In genomic region chr16:77220427-77220826, GRCh38 we compare ENCODE assay signal across 21 cellular contexts. TPM values are rescaled to one million over a fixed set of nuclear protein-coding genes. Genes with fewer than 3 reads are reported as not detected.
A peak's percentile ranks its signal among the peaks of the same experiment; 100 is the strongest.
DNase-seq lines count a peak whose midpoint lies in the region; ATAC-seq and TF ChIP-seq lines count a peak whose summit lies in the region.
"Had no signal": no experiment of that assay in that cellular context is flagged by ENCODE, and none has a peak within 500 bp of the region (broad histone marks: within the 10 kb centered on the region; RNA-seq: fewer than 3 reads in every experiment).

No MANE protein-coding gene starts in this region.

- H2BK15ac ChIP-seq in mesendoderm (replicated peaks; ENCODE audit: low read depth): no peak overlapping the region

- H3K4ac ChIP-seq in mesendoderm (ENCODE audit: low read depth, low read length): no peak overlapping the region

- no peak overlapping the region for H3K4me2 ChIP-seq in mesendoderm (ENCODE audit: low read length)
- H3K4me2 ChIP-seq: smooth muscle cell had no signal

- no peaks in the 10 kb centered on the region for H3K27me3 ChIP-seq in mesendoderm (ENCODE audit: insufficient read depth, low read length, poor library complexity)
- H3K27me3 ChIP-seq: SJCRH30 had no signal

- H3K18ac ChIP-seq in mesendoderm (ENCODE audit: low read length): no peak overlapping the region

- no peaks in the 10 kb centered on the region for H3K79me2 ChIP-seq in mesendoderm (ENCODE audit: control insufficient read depth, insufficient read depth, low read length)

- H3K36me3 Mint-ChIP-seq in T-helper 2 cell treated with Interferon-gamma antibody and Interleukin-4, amounts not matched to agents 5 μg/mL and 100 μg/mL, for 36 hours (ENCODE audit: low read depth): no peaks in the 10 kb centered on the region
- H3K36me3 Mint-ChIP-seq: stimulated activated memory B cell treated with anti-CD40 and anti-IgM and Interleukin-4, amounts not matched to agents 10 μg/mL and 1 μg/mL and 100 μg/mL, for 72 hours had no signal

- in situ Hi-C loops in GM13977 (cut with MboI; ENCODE audit: low pct_unique_long_range_greater_than_20kb, low sequenced_read_pairs, unreplicated experiment): no loop called here

- H3K27me3 Mint-ChIP-seq in T-helper 2 cell treated with Interferon-gamma antibody and Interleukin-4, amounts not matched to agents 5 μg/mL and 100 μg/mL, for 36 hours (ENCODE audit: low read depth): no peaks in the 10 kb centered on the region
- H3K27me3 Mint-ChIP-seq: stimulated activated memory B cell treated with anti-CD40 and anti-IgM and Interleukin-4, amounts not matched to agents 10 μg/mL and 1 μg/mL and 100 μg/mL, for 72 hours had no signal

- no peak overlapping the region for H2BK120ac ChIP-seq in mesendoderm (ENCODE audit: low read depth, low read length)

- H3K9ac ChIP-seq in mesendoderm (ENCODE audit: low read length): no peak overlapping the region

- H4K8ac ChIP-seq in mesendoderm (ENCODE audit: low read depth, low read length): no peak overlapping the region

- no CpG with 5 or more reads among the region's 3 CpGs for WGBS in mesendoderm (ENCODE audit: extremely low coverage, insufficient coverage, low lambda C conversion rate)

- no peak for TF ChIP-seq CTCF in GM13977 (IDR thresholded peaks at IDR 0.05; ENCODE audit: extremely low read depth, insufficient read depth, missing control alignments)

- ATAC-seq in GM19438 (IDR thresholded peaks at IDR 0.05; ENCODE audit: low read depth, unreplicated experiment) (peak; percentile 68), HG02678 (IDR thresholded peaks at IDR 0.05; ENCODE audit: unreplicated experiment) (peak; percentile 87), HG03439 (IDR thresholded peaks at IDR 0.05; ENCODE audit: unreplicated experiment) (peak; percentile 66)
- ATAC-seq: activated naive CD8-positive, alpha-beta T cell treated with anti-CD3 and anti-CD28 coated beads, Interleukin-2, amount 50 U/mL, for 24 hours; left ventricle myocardium superior; stimulated activated memory B cell treated with anti-CD40 and anti-IgM and Interleukin-4, amounts not matched to agents 10 μg/mL and 1 μg/mL and 100 μg/mL, for 72 hours had no signal

- no peak overlapping the region for H3K4me3 Mint-ChIP-seq in T-helper 2 cell treated with Interferon-gamma antibody and Interleukin-4, amounts not matched to agents 5 μg/mL and 100 μg/mL, for 36 hours
- H3K4me3 Mint-ChIP-seq: activated naive CD8-positive, alpha-beta T cell treated with anti-CD3 and anti-CD28 coated beads, Interleukin-2, amount 50 U/mL, for 24 hours; stimulated activated memory B cell treated with anti-CD40 and anti-IgM and Interleukin-4, amounts not matched to agents 10 μg/mL and 1 μg/mL and 100 μg/mL, for 72 hours had no signal

- no peak overlapping the region for H3K27ac Mint-ChIP-seq in T-helper 2 cell treated with Interferon-gamma antibody and Interleukin-4, amounts not matched to agents 5 μg/mL and 100 μg/mL, for 36 hours
- H3K27ac Mint-ChIP-seq: activated naive CD8-positive, alpha-beta T cell treated with anti-CD3 and anti-CD28 coated beads, Interleukin-2, amount 50 U/mL, for 24 hours; stimulated activated memory B cell treated with anti-CD40 and anti-IgM and Interleukin-4, amounts not matched to agents 10 μg/mL and 1 μg/mL and 100 μg/mL, for 72 hours had no signal

- H3K56ac ChIP-seq in mesendoderm (ENCODE audit: low read length): no peak overlapping the region

- DNase-seq in GM13977 (ENCODE audit: low spot score) (peak; percentile 64), NCI-H2081 (lab: John Stamatoyannopoulos, UW) (no peak), mesendoderm (no peak), A172 (ENCODE audit: low spot score) (no peak)
- DNase-seq in T-helper 2 cell treated with Interferon-gamma antibody and Interleukin-4, amounts not matched to agents 5 μg/mL and 100 μg/mL, for 36 hours (ENCODE audit: low spot score): no peak
- DNase-seq: activated CD4-positive, alpha-beta T cell treated with anti-CD3 and anti-CD28 coated beads, Interleukin-2, amount 50 U/mL, for 1 hour; activated naive CD8-positive, alpha-beta T cell treated with anti-CD3 and anti-CD28 coated beads, Interleukin-2, amount 50 U/mL, for 24 hours; activated T-cell treated with anti-CD3 and anti-CD28 coated beads, Interleukin-2, amount 50 U/mL, for 48 hours; caudate nucleus; Kasumi-1; left ventricle myocardium superior; NCI-H146; NCI-H345; posterior cingulate gyrus; SJCRH30 had no signal

- H3K4me1 Mint-ChIP-seq in T-helper 2 cell treated with Interferon-gamma antibody and Interleukin-4, amounts not matched to agents 5 μg/mL and 100 μg/mL, for 36 hours (ENCODE audit: low read depth): no peaks in the 10 kb centered on the region
- H3K4me1 Mint-ChIP-seq: activated naive CD8-positive, alpha-beta T cell treated with anti-CD3 and anti-CD28 coated beads, Interleukin-2, amount 50 U/mL, for 24 hours had no signal

- no peaks in the 10 kb centered on the region for H3K79me1 ChIP-seq in mesendoderm (ENCODE audit: low read length)

- H2AK5ac ChIP-seq in mesendoderm (ENCODE audit: low read length): no peak overlapping the region

- no peaks in the 10 kb centered on the region for H3K36me3 ChIP-seq in mesendoderm (ENCODE audit: control insufficient read depth, insufficient read depth, low read length)
- H3K36me3 ChIP-seq: SJCRH30 had no signal

- no peak overlapping the region for H3K27ac ChIP-seq in mesendoderm (ENCODE audit: low read depth, low read length)
- H3K27ac ChIP-seq: SJCRH30 had no signal

- no peak overlapping the region for H3K23ac ChIP-seq in mesendoderm (ENCODE audit: low read length)

- no peak overlapping the region for H2BK5ac ChIP-seq in mesendoderm (ENCODE audit: low read length)

- H3K4me3 ChIP-seq in mesendoderm (ENCODE audit: low read length): no peak overlapping the region
- H3K4me3 ChIP-seq: SJCRH30, smooth muscle cell had no signal

- H3K4me1 ChIP-seq in mesendoderm (ENCODE audit: control insufficient read depth, low read depth, low read length): no peaks in the 10 kb centered on the region

- no peak overlapping the region for H4K5ac ChIP-seq in mesendoderm (ENCODE audit: low read length)

- H3K9me3 Mint-ChIP-seq in T-helper 2 cell treated with Interferon-gamma antibody and Interleukin-4, amounts not matched to agents 5 μg/mL and 100 μg/mL, for 36 hours: no peaks in the 10 kb centered on the region
- H3K9me3 Mint-ChIP-seq: activated naive CD8-positive, alpha-beta T cell treated with anti-CD3 and anti-CD28 coated beads, Interleukin-2, amount 50 U/mL, for 24 hours; stimulated activated memory B cell treated with anti-CD40 and anti-IgM and Interleukin-4, amounts not matched to agents 10 μg/mL and 1 μg/mL and 100 μg/mL, for 72 hours had no signal

RNA-seq across cellular contexts. Expression of gene SYCE1L, which starts 21.2 kb away (rescaled TPM):
- 2.7 TPM for polyA plus RNA-seq in mesendoderm (2013, experiment 1 of 2)
- polyA plus RNA-seq in mesendoderm (2013, experiment 2 of 2): 3.6 TPM
- total RNA-seq in A172 (2014; rRNA removed; shearing (Covaris generic)): 0.12 TPM in 1 of 2 replicates, not detected in the other
- total RNA-seq: fibroblast of villous mesenchyme had no signal

RNA-seq across cellular contexts. Expression of gene MON1B, which starts 29.4 kb away (rescaled TPM):
- 15.6 TPM for polyA plus RNA-seq in mesendoderm (2013, experiment 1 of 2)
- polyA plus RNA-seq in mesendoderm (2013, experiment 2 of 2): 15.6 TPM
- 8.5 and 10.7 TPM in 2 replicates for total RNA-seq in A172 (2014; rRNA removed; shearing (Covaris generic))
